In genomic region chr17:17741346-17742023, GRCh38 we compare ENCODE assay signal across 8 cellular contexts.
DNase-seq lines count a peak whose midpoint lies in the region; ATAC-seq and TF ChIP-seq lines count a peak whose summit lies in the region.

No MANE protein-coding gene starts in this region.

- H3K4me1 Mint-ChIP-seq in activated T-helper 17 cell treated with anti-CD3 and anti-CD28 coated beads, Interleukin-2, amount 50 U/mL, for 72 hours: peaks cover 4% of the 10 kb centered on the region
- H3K4me1 Mint-ChIP-seq in glutamatergic neuron (ENCODE audit: low read depth, unreplicated experiment): peaks cover 49% of the 10 kb centered on the region
- peaks cover 21% of the 10 kb centered on the region for H3K4me1 Mint-ChIP-seq in stimulated activated memory B cell treated with anti-CD40 and anti-IgM and Interleukin-4, amounts not matched to agents 10 μg/mL and 1 μg/mL and 100 μg/mL, for 72 hours

- no peak for ATAC-seq in activated T-helper 17 cell treated with anti-CD3 and anti-CD28 coated beads, Interleukin-2, amount 50 U/mL, for 72 hours (replicated peaks)
- no peak for ATAC-seq in GM21381 (IDR thresholded peaks at IDR 0.05; ENCODE audit: unreplicated experiment)
- no peak for ATAC-seq in stimulated activated memory B cell treated with anti-CD40 and anti-IgM and Interleukin-4, amounts not matched to agents 10 μg/mL and 1 μg/mL and 100 μg/mL, for 72 hours

- intact Hi-C loops in prostate gland (cut with DNase I): loop anchor here (5.0 kb wide), 1 partner anchor 49 kb away; no protein-coding TSS in a partner anchor

- H3K36me3 ChIP-seq in prostate gland: no peaks in the 10 kb centered on the region

- no peaks in the 10 kb centered on the region for H3K27me3 ChIP-seq in prostate gland (replicated peaks; ENCODE audit: insufficient read depth)

- peak; percentile 71 for DNase-seq in D341Med (ENCODE audit: low spot score)
- DNase-seq in glutamatergic neuron: peak; percentile 74
- peak; percentile 67 for DNase-seq in prostate gland (ENCODE audit: low spot score)
- no peak for DNase-seq in DMS153 (lab: John Stamatoyannopoulos, UW)
- DNase-seq in effector CD4-positive, alpha-beta T cell: no peak

- TF ChIP-seq POLR2A in prostate gland (IDR thresholded peaks at IDR 0.05): no peak

- H3K4me3 ChIP-seq in prostate gland: peak overlapping the region in 1 of 2 donors; percentile 1

- H3K27ac ChIP-seq in prostate gland: peak overlapping the region; percentile 82 to 90

- peak overlapping the region; percentile 65 for H3K27ac Mint-ChIP-seq in activated T-helper 17 cell treated with anti-CD3 and anti-CD28 coated beads, Interleukin-2, amount 50 U/mL, for 72 hours
- H3K27ac Mint-ChIP-seq in glutamatergic neuron (ENCODE audit: unreplicated experiment): peak overlapping the region; percentile 99
- no peak overlapping the region for H3K27ac Mint-ChIP-seq in stimulated activated memory B cell treated with anti-CD40 and anti-IgM and Interleukin-4, amounts not matched to agents 10 μg/mL and 1 μg/mL and 100 μg/mL, for 72 hours

- H3K9me3 Mint-ChIP-seq in activated T-helper 17 cell treated with anti-CD3 and anti-CD28 coated beads, Interleukin-2, amount 50 U/mL, for 72 hours: no peaks in the 10 kb centered on the region
- H3K9me3 Mint-ChIP-seq in glutamatergic neuron (ENCODE audit: unreplicated experiment): peaks cover 17% of the 10 kb centered on the region
- no peaks in the 10 kb centered on the region for H3K9me3 Mint-ChIP-seq in stimulated activated memory B cell treated with anti-CD40 and anti-IgM and Interleukin-4, amounts not matched to agents 10 μg/mL and 1 μg/mL and 100 μg/mL, for 72 hours

- H3K4me3 Mint-ChIP-seq in activated T-helper 17 cell treated with anti-CD3 and anti-CD28 coated beads, Interleukin-2, amount 50 U/mL, for 72 hours: peak overlapping the region; percentile 42
- H3K4me3 Mint-ChIP-seq in glutamatergic neuron (ENCODE audit: unreplicated experiment): peak overlapping the region; percentile 80
- H3K4me3 Mint-ChIP-seq in stimulated activated memory B cell treated with anti-CD40 and anti-IgM and Interleukin-4, amounts not matched to agents 10 μg/mL and 1 μg/mL and 100 μg/mL, for 72 hours: no peak overlapping the region

- H3K9me3 ChIP-seq in prostate gland: no peaks in the 10 kb centered on the region

- H3K27me3 Mint-ChIP-seq in activated T-helper 17 cell treated with anti-CD3 and anti-CD28 coated beads, Interleukin-2, amount 50 U/mL, for 72 hours: no peaks in the 10 kb centered on the region
- H3K27me3 Mint-ChIP-seq in glutamatergic neuron (ENCODE audit: unreplicated experiment): peaks cover 24% of the 10 kb centered on the region
- H3K27me3 Mint-ChIP-seq in stimulated activated memory B cell treated with anti-CD40 and anti-IgM and Interleukin-4, amounts not matched to agents 10 μg/mL and 1 μg/mL and 100 μg/mL, for 72 hours: no peaks in the 10 kb centered on the region

- 15% methylated on average over 19 of the region's 19 CpGs for WGBS in prostate gland

- peaks cover 47% of the 10 kb centered on the region for H3K4me1 ChIP-seq in prostate gland (replicated peaks)

- no peak for TF ChIP-seq CTCF in glutamatergic neuron (IDR thresholded peaks at IDR 0.05; ENCODE audit: partially characterized antibody, unreplicated experiment)
- peak in 1 of 4 experiments; percentile 43 for TF ChIP-seq CTCF in prostate gland (IDR thresholded peaks at IDR 0.05)

- no peaks in the 10 kb centered on the region for H3K36me3 Mint-ChIP-seq in activated T-helper 17 cell treated with anti-CD3 and anti-CD28 coated beads, Interleukin-2, amount 50 U/mL, for 72 hours (ENCODE audit: low read depth)
- H3K36me3 Mint-ChIP-seq in glutamatergic neuron (ENCODE audit: unreplicated experiment): no peaks in the 10 kb centered on the region
- H3K36me3 Mint-ChIP-seq in stimulated activated memory B cell treated with anti-CD40 and anti-IgM and Interleukin-4, amounts not matched to agents 10 μg/mL and 1 μg/mL and 100 μg/mL, for 72 hours: peaks cover 7% of the 10 kb centered on the region

Comparison
In these comparisons a context has a peak if more than half of its experiments do, and no peak if none do; other contexts are left out.
1. DNase-seq: peak in D341Med (single experiment), glutamatergic neuron (single experiment) and prostate gland (single experiment); none in DMS153 (single experiment) and effector CD4-positive, alpha-beta T cell (single experiment).